In genomic region chr17:19374136-19374535, GRCh38 we compare ENCODE assay signal across 12 cellular contexts. TPM values are rescaled to one million over a fixed set of nuclear protein-coding genes. Genes with fewer than 3 reads are reported as not detected.
"Had no signal": no experiment of that assay in that cellular context is flagged by ENCODE, and none has a peak within 500 bp of the region (broad histone marks: within the 10 kb centered on the region; RNA-seq: fewer than 3 reads in every experiment).

No MANE protein-coding gene starts in this region.

- H3K27me3 Mint-ChIP-seq: activated naive CD8-positive, alpha-beta T cell; activated T-cell treated with anti-CD3 and anti-CD28 coated beads, Interleukin-2, amount 50 U/mL, for 24 hours; stimulated activated naive CD8-positive, alpha-beta T cell treated with anti-CD3 and anti-CD28 coated beads, Interleukin-15, Interleukin-2, amounts not matched to agents 100 ng/mL and 50 ng/mL, for 24 hours had no signal

- H3K4me3 Mint-ChIP-seq: activated T-cell treated with anti-CD3 and anti-CD28 coated beads, Interleukin-2, amount 50 U/mL, for 24 hours; mesothelial cell of epicardium; stimulated activated naive CD8-positive, alpha-beta T cell treated with anti-CD3 and anti-CD28 coated beads, Interleukin-15, Interleukin-2, amounts not matched to agents 100 ng/mL and 50 ng/mL, for 24 hours had no signal

- H3K36me3 Mint-ChIP-seq: activated naive CD8-positive, alpha-beta T cell; mesothelial cell of epicardium had no signal

- ATAC-seq: right lobe of liver had no signal

- H3K9me3 Mint-ChIP-seq: activated T-cell treated with anti-CD3 and anti-CD28 coated beads, Interleukin-2, amount 50 U/mL, for 24 hours; mesothelial cell of epicardium; stimulated activated naive CD8-positive, alpha-beta T cell treated with anti-CD3 and anti-CD28 coated beads, Interleukin-15, Interleukin-2, amounts not matched to agents 100 ng/mL and 50 ng/mL, for 24 hours had no signal

- H3K27ac Mint-ChIP-seq: activated naive CD8-positive, alpha-beta T cell; activated T-cell treated with anti-CD3 and anti-CD28 coated beads, Interleukin-2, amount 50 U/mL, for 24 hours; mesothelial cell of epicardium; stimulated activated naive CD8-positive, alpha-beta T cell treated with anti-CD3 and anti-CD28 coated beads, Interleukin-15, Interleukin-2, amounts not matched to agents 100 ng/mL and 50 ng/mL, for 24 hours had no signal

- H3K27ac ChIP-seq: hepatocyte, prostate gland, right lobe of liver, testis had no signal

- DNase-seq: activated gamma-delta T cell; activated T-cell treated with anti-CD3 and anti-CD28 coated beads, Interleukin-2, amount 50 U/mL, for 24 hours; aorta; stimulated activated CD4-positive, alpha-beta T cell treated with anti-CD3 and anti-CD28 coated beads, Interleukin-2, amount 100 ng/mL, for 48 hours; testis had no signal

- H3K36me3 ChIP-seq: prostate gland, right lobe of liver had no signal

- H3K4me3 ChIP-seq: hepatocyte, prostate gland, right lobe of liver, testis had no signal

- H3K9me3 ChIP-seq: prostate gland, right lobe of liver, testis had no signal

RNA-seq across cellular contexts. Expression of gene MFAP4, which starts 12.9 kb away (rescaled TPM):
- total RNA-seq: T-helper 2 cell treated with Interferon-gamma antibody and Interleukin-4, amounts not matched to agents 100 ng/mL and 5 ng/mL, for 36 hours had no signal
